9 cellular contexts compared by ENCODE assay signal in genomic region chr1:22453181-22453580, GRCh38. TPM values are rescaled to one million over a fixed set of nuclear protein-coding genes. Genes with fewer than 3 reads are reported as not detected.
DNase-seq lines count a peak whose midpoint lies in the region; ATAC-seq and TF ChIP-seq lines count a peak whose summit lies in the region.
"Had no signal": no experiment of that assay in that cellular context is flagged by ENCODE, and none has a peak within 500 bp of the region (broad histone marks: within the 10 kb centered on the region; RNA-seq: fewer than 3 reads in every experiment).

No MANE protein-coding gene starts in this region.

- H3K4me3 Mint-ChIP-seq in IgD-negative memory B cell: peak overlapping the region; percentile 80 to 96 (median 95)

- peaks cover 24 to 37% (median 32%) of the 10 kb centered on the region in 3 donors for H3K4me1 Mint-ChIP-seq in IgD-negative memory B cell

- no peak for ATAC-seq in body of pancreas
- no peak for ATAC-seq in left lung

- H3K4me1 ChIP-seq in BE2C (peaks cover 11% of the 10 kb centered on the region; the same call in 1 of the 2 replicates), body of pancreas (peaks cover 80% of the 10 kb centered on the region), muscle layer of duodenum (ENCODE audit: control insufficient read depth in 1 of 2, insufficient read depth in 2 of 2, low read length in 2 of 2) (peaks cover 18 to 33% of the 10 kb centered on the region in 2 donors), left lung (peaks cover 0 to 29% of the 10 kb centered on the region in 2 donors)

- peak overlapping the region; percentile 69 for H3K4me3 ChIP-seq in BE2C (ENCODE audit: low read depth, low read length)
- no peak overlapping the region for H3K4me3 ChIP-seq in body of pancreas
- H3K4me3 ChIP-seq in muscle layer of duodenum (ENCODE audit: low read depth in 1 of 2, low read length in 2 of 2): peak overlapping the region in 1 of 2 donors; percentile 91
- H3K4me3 ChIP-seq in left lung: peak overlapping the region in 1 of 2 donors; percentile 84

- intact Hi-C loops in body of pancreas (cut with DNase I) (no loop called here), left lung (cut with DNase I) (no loop called here)

- H3K27ac Mint-ChIP-seq in IgD-negative memory B cell: peak overlapping the region in 1 of 3 donors; percentile 74

- TF ChIP-seq POLR2A in body of pancreas (IDR thresholded peaks at IDR 0.05): no peak

- DNase-seq in BE2C (no peak), body of pancreas (no peak), SW480 (ENCODE audit: low spot score) (no peak), pons (ENCODE audit: low spot score) (no peak), left lung (no peak), COLO668 (lab: John Stamatoyannopoulos, UW; ENCODE audit: unreplicated experiment) (no peak)
- DNase-seq: NCI-H2107 had no signal

- WGBS in body of pancreas, 2 donors: 7 to 33% methylated on average over 2 of the region's 2 CpGs

- TF ChIP-seq CTCF in BE2C (IDR thresholded peaks at IDR 0.05; ENCODE audit: low read depth, low read length) (no peak), body of pancreas (IDR thresholded peaks at IDR 0.05) (no peak), left lung (IDR thresholded peaks at IDR 0.05) (no peak)

- H3K36me3 ChIP-seq in BE2C (no peaks in the 10 kb centered on the region), body of pancreas (replicated peaks in 1 of 2; ENCODE audit: insufficient read depth in 1 of 2, low read depth in 2 of 2) (no peaks in the 10 kb centered on the region), muscle layer of duodenum (ENCODE audit: control insufficient read depth in 1 of 2, insufficient read depth in 2 of 2, low read length in 2 of 2) (peaks cover 0 to 5% of the 10 kb centered on the region in 2 donors), left lung (no peaks in the 10 kb centered on the region)

- H3K27ac ChIP-seq in body of pancreas: peak overlapping the region in 3 of 4 donors; percentile 89 to 96 (median 94)
- H3K27ac ChIP-seq in muscle layer of duodenum (ENCODE audit: low read length): peak overlapping the region; percentile 95
- H3K27ac ChIP-seq in left lung: peak overlapping the region in 1 of 2 donors; percentile 90

- H3K27me3 Mint-ChIP-seq in IgD-negative memory B cell: no peaks in the 10 kb centered on the region

- peaks cover 0 to 3% (median 0%) of the 10 kb centered on the region in 3 donors for H3K9me3 Mint-ChIP-seq in IgD-negative memory B cell

- no peaks in the 10 kb centered on the region; the same call in 1 of the 2 replicates for H3K9me3 ChIP-seq in BE2C
- H3K9me3 ChIP-seq in body of pancreas: no peaks in the 10 kb centered on the region
- H3K9me3 ChIP-seq in muscle layer of duodenum (ENCODE audit: control insufficient read depth in 1 of 2, low read length in 2 of 2): no peaks in the 10 kb centered on the region
- H3K9me3 ChIP-seq in left lung: no peaks in the 10 kb centered on the region

- H3K27me3 ChIP-seq in BE2C: no peaks in the 10 kb centered on the region
- no peaks in the 10 kb centered on the region for H3K27me3 ChIP-seq in body of pancreas
- no peaks in the 10 kb centered on the region for H3K27me3 ChIP-seq in muscle layer of duodenum (ENCODE audit: low read depth, low read length)
- H3K27me3 ChIP-seq in left lung: no peaks in the 10 kb centered on the region

- H3K36me3 Mint-ChIP-seq in IgD-negative memory B cell: peaks cover 5% of the 10 kb centered on the region

RNA-seq across cellular contexts. Expression of gene ZBTB40, which starts 1.5 kb away (rescaled TPM):
- 10.7 TPM for polyA plus RNA-seq in BE2C (2012; ENCODE audit: insufficient read depth, insufficient read length, low read depth)
- polyA plus RNA-seq in IgD-negative memory B cell: 5.0 TPM
- total RNA-seq in body of pancreas (10 to 100 TPM; 11.2 to 20.1 TPM), left lung (10 to 100 TPM; 19.6 to 20.6 TPM)
